8 cellular contexts compared by ENCODE assay signal in the genomic region with DNA sequence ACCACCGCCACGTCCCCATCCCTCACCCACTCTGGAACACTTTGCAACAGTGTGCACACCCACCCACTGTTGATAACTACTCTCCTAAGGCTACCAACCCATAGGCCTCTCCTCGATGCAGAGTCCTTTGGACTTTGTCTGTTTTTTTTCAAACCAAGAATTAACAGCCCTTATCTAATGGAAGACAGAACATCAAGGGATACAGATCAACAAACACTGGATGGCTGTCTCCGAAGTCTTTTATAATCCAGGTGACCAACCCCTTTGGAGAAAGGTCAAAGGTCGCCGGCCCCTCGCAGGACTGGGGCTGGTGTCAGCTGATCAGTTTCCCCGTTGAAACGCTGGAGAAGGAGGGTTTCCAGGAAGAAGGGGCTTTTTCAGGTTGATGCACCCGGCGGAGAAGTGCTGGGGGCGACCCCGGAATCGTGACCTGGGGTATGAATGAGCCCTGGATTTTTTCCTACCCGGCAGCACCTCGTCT. TPM values are rescaled to one million over a fixed set of nuclear protein-coding genes. Genes with fewer than 3 reads are reported as not detected.
DNase-seq lines count a peak whose midpoint lies in the region; ATAC-seq and FAIRE-seq lines count a peak whose summit lies in the region.

No MANE protein-coding gene starts in this region.

- H3K27me3 ChIP-seq in SJCRH30: no peaks in the 10 kb centered on the region
- no peaks in the 10 kb centered on the region for H3K27me3 ChIP-seq in effector memory CD4-positive, alpha-beta T cell (replicated peaks; ENCODE audit: control insufficient read depth, insufficient read depth, low read length, poor library complexity, severe bottlenecking)
- H3K27me3 ChIP-seq in mononuclear cell (ENCODE audit: insufficient read depth, low read length): no peaks in the 10 kb centered on the region

- H3K9me3 ChIP-seq in SJCRH30 (replicated peaks) (no peaks in the 10 kb centered on the region), mononuclear cell (ENCODE audit: low read depth, low read length) (no peaks in the 10 kb centered on the region)
- no peaks in the 10 kb centered on the region for H3K9me3 ChIP-seq in effector memory CD4-positive, alpha-beta T cell (ENCODE audit: control insufficient read depth, low read length)

- peak overlapping the region; percentile 83 for H3K4me3 ChIP-seq in SJCRH30
- peak overlapping the region; percentile 75 for H3K4me3 ChIP-seq in effector memory CD4-positive, alpha-beta T cell (ENCODE audit: insufficient read depth, low read depth, low read length, poor library complexity, severe bottlenecking)
- peak overlapping the region; percentile 77 for H3K4me3 ChIP-seq in mononuclear cell (ENCODE audit: low read length)

- H3K4me1 ChIP-seq in SJCRH30 (peaks cover 5% of the 10 kb centered on the region; the same call in 1 of the 2 replicates), mononuclear cell (ENCODE audit: insufficient read depth, low read length) (peaks cover 44% of the 10 kb centered on the region)
- peaks cover 29% of the 10 kb centered on the region for H3K4me1 ChIP-seq in effector memory CD4-positive, alpha-beta T cell (ENCODE audit: control insufficient read depth, insufficient read depth, low read length, poor library complexity, severe bottlenecking)

- H3K36me3 ChIP-seq in SJCRH30: peaks cover 6% of the 10 kb centered on the region
- H3K36me3 ChIP-seq in effector memory CD4-positive, alpha-beta T cell (ENCODE audit: control insufficient read depth, insufficient read depth, low read length): peaks cover 5% of the 10 kb centered on the region

- no peak for FAIRE-seq in urothelium cell line (lab: Jason Lieb, UNC)

- peak overlapping the region; percentile 52; the same call in 1 of the 2 replicates for H3K27ac ChIP-seq in SJCRH30
- peak overlapping the region; percentile 89 for H3K27ac ChIP-seq in effector memory CD4-positive, alpha-beta T cell (ENCODE audit: insufficient read depth, low read length, poor library complexity, severe bottlenecking)

- ATAC-seq in GM19351 (IDR thresholded peaks at IDR 0.05; ENCODE audit: unreplicated experiment) (peak; percentile 15), HG03378 (IDR thresholded peaks at IDR 0.05; ENCODE audit: unreplicated experiment) (peak; percentile 15)

- peak; percentile 31 for DNase-seq in COR-L47 (lab: John Stamatoyannopoulos, UW)
- peak; percentile 33 to 39 for DNase-seq in SJCRH30
- DNase-seq in effector memory CD4-positive, alpha-beta T cell: peak in 1 of 3 donors; percentile 8
- peak; percentile 47 for DNase-seq in urothelium cell line (ENCODE audit: low spot score)
- no peak for DNase-seq in activated CD4-positive, CD25-positive, alpha-beta regulatory T cell treated with anti-CD3 and anti-CD28 coated beads, Interleukin-2, amount 50 U/mL, for 72 hours

RNA-seq across cellular contexts. Expression of gene B4GALT4, which starts 0.5 kb away (rescaled TPM):
- 17.2 and 19.2 TPM in 2 replicates for total RNA-seq in SJCRH30 (2014; rRNA removed; shearing (Covaris generic))
- total RNA-seq in mononuclear cell: 17.6 TPM

RNA-seq across cellular contexts. Expression of gene ARHGAP31, which starts 54.0 kb away (rescaled TPM):
- 7.9 and 9.9 TPM in 2 replicates for total RNA-seq in SJCRH30 (2014; rRNA removed; shearing (Covaris generic))
- 4.0 TPM for total RNA-seq in mononuclear cell
